In the genomic region with DNA sequence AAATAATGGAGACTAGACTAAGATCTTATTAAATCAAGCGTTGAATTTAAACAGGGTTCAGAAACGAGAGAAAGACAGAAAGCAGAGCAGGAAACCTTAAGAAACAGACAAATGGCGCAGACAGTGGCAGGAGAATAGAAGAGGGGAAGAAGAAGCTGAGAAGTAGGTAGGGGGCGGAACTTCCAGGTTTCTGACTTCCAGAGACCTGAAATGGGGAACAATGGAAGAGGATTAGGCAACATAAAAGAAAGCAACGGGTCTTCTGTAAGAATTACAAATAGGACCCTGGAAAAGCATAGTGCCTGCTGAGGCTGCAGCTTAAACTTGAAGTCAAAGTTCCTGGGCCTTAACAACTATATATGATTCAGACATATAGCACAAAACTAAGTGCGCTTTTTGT, we compare ENCODE assay signal across 1 cellular context.
A peak's percentile ranks its signal among the peaks of the same experiment; 100 is the strongest.
TF ChIP-seq lines count a peak whose summit lies in the region.

No MANE protein-coding gene starts in this region.

TF ChIP-seq in H1, 55 proteins besides CTCF, POLR2A, EP300 and RAD21:
- TF ChIP-seq SP1 (IDR thresholded peaks at IDR 0.05; ENCODE audit: low read depth, low read length): 0 out of 2 replicates have a peak, but pooled peaks have one; percentile 22
- no peak for TF ChIP-seq SIX5 (IDR thresholded peaks at IDR 0.05; ENCODE audit: low read depth, low read length)
- no peak for TF ChIP-seq SP2 (IDR thresholded peaks at IDR 0.05; ENCODE audit: low read length)
- TF ChIP-seq YY1 (IDR thresholded peaks at IDR 0.05; ENCODE audit: low read depth, low read length): peak; percentile 53; the same call in 1 of the 2 replicates
- TF ChIP-seq, protein P1, sequence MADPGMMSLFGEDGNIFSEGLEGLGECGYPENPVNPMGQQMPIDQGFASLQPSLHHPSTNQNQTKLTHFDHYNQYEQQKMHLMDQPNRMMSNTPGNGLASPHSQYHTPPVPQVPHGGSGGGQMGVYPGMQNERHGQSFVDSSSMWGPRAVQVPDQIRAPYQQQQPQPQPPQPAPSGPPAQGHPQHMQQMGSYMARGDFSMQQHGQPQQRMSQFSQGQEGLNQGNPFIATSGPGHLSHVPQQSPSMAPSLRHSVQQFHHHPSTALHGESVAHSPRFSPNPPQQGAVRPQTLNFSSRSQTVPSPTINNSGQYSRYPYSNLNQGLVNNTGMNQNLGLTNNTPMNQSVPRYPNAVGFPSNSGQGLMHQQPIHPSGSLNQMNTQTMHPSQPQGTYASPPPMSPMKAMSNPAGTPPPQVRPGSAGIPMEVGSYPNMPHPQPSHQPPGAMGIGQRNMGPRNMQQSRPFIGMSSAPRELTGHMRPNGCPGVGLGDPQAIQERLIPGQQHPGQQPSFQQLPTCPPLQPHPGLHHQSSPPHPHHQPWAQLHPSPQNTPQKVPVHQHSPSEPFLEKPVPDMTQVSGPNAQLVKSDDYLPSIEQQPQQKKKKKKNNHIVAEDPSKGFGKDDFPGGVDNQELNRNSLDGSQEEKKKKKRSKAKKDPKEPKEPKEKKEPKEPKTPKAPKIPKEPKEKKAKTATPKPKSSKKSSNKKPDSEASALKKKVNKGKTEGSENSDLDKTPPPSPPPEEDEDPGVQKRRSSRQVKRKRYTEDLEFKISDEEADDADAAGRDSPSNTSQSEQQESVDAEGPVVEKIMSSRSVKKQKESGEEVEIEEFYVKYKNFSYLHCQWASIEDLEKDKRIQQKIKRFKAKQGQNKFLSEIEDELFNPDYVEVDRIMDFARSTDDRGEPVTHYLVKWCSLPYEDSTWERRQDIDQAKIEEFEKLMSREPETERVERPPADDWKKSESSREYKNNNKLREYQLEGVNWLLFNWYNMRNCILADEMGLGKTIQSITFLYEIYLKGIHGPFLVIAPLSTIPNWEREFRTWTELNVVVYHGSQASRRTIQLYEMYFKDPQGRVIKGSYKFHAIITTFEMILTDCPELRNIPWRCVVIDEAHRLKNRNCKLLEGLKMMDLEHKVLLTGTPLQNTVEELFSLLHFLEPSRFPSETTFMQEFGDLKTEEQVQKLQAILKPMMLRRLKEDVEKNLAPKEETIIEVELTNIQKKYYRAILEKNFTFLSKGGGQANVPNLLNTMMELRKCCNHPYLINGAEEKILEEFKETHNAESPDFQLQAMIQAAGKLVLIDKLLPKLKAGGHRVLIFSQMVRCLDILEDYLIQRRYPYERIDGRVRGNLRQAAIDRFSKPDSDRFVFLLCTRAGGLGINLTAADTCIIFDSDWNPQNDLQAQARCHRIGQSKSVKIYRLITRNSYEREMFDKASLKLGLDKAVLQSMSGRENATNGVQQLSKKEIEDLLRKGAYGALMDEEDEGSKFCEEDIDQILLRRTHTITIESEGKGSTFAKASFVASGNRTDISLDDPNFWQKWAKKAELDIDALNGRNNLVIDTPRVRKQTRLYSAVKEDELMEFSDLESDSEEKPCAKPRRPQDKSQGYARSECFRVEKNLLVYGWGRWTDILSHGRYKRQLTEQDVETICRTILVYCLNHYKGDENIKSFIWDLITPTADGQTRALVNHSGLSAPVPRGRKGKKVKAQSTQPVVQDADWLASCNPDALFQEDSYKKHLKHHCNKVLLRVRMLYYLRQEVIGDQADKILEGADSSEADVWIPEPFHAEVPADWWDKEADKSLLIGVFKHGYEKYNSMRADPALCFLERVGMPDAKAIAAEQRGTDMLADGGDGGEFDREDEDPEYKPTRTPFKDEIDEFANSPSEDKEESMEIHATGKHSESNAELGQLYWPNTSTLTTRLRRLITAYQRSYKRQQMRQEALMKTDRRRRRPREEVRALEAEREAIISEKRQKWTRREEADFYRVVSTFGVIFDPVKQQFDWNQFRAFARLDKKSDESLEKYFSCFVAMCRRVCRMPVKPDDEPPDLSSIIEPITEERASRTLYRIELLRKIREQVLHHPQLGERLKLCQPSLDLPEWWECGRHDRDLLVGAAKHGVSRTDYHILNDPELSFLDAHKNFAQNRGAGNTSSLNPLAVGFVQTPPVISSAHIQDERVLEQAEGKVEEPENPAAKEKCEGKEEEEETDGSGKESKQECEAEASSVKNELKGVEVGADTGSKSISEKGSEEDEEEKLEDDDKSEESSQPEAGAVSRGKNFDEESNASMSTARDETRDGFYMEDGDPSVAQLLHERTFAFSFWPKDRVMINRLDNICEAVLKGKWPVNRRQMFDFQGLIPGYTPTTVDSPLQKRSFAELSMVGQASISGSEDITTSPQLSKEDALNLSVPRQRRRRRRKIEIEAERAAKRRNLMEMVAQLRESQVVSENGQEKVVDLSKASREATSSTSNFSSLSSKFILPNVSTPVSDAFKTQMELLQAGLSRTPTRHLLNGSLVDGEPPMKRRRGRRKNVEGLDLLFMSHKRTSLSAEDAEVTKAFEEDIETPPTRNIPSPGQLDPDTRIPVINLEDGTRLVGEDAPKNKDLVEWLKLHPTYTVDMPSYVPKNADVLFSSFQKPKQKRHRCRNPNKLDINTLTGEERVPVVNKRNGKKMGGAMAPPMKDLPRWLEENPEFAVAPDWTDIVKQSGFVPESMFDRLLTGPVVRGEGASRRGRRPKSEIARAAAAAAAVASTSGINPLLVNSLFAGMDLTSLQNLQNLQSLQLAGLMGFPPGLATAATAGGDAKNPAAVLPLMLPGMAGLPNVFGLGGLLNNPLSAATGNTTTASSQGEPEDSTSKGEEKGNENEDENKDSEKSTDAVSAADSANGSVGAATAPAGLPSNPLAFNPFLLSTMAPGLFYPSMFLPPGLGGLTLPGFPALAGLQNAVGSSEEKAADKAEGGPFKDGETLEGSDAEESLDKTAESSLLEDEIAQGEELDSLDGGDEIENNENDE (IDR thresholded peaks at IDR 0.05; ENCODE audit: insufficient replicate concordance, low read length): peak; percentile 77
- TF ChIP-seq BRCA1 (IDR thresholded peaks at IDR 0.05; ENCODE audit: low read depth, low read length): no peak
- peak; percentile 44 for TF ChIP-seq ASH2L (IDR thresholded peaks at IDR 0.05; ENCODE audit: low read length)
- no peak for TF ChIP-seq SUZ12 (IDR thresholded peaks at IDR 0.05; ENCODE audit: low read length)
- peak; percentile 25; the same call in 1 of the 2 replicates for TF ChIP-seq SP4 (IDR thresholded peaks at IDR 0.05; ENCODE audit: low read length)
- TF ChIP-seq RXRA (IDR thresholded peaks at IDR 0.05; ENCODE audit: insufficient read depth, low read depth, low read length): no peak
- peak; percentile 81 for TF ChIP-seq NANOG (IDR thresholded peaks at IDR 0.05; ENCODE audit: insufficient read depth, low read depth, low read length, poor library complexity, severe bottlenecking)
- TF ChIP-seq KDM1A (IDR thresholded peaks at IDR 0.05; ENCODE audit: borderline replicate concordance, low read length): 0 out of 2 replicates have a peak, but pooled peaks have one; percentile 18
- no peak for TF ChIP-seq SIRT6 (IDR thresholded peaks at IDR 0.05; ENCODE audit: low read length)
- peak; percentile 78; the same call in 1 of the 2 replicates for TF ChIP-seq CEBPB (IDR thresholded peaks at IDR 0.05; ENCODE audit: low read depth, low read length)
- TF ChIP-seq HDAC2 (IDR thresholded peaks at IDR 0.05; ENCODE audit: borderline replicate concordance in 1 of 2, low read depth in 2 of 2, low read length in 2 of 2): peak in 1 of 2 experiments; percentile 33; a peak in 1 of 4 replicates
- TF ChIP-seq TAF7 (optimal IDR thresholded peaks at IDR 0.05; ENCODE audit: borderline replicate concordance, low read depth, low read length): no peak
- TF ChIP-seq ATF2 (IDR thresholded peaks at IDR 0.05; ENCODE audit: low read length): no peak
